In genomic region chr18:62337336-62337735, GRCh38 we compare ENCODE assay signal across 1 cellular context.
TF ChIP-seq lines count a peak whose summit lies in the region.

No MANE protein-coding gene starts in this region.

TF ChIP-seq in H1, 55 proteins besides CTCF, POLR2A, EP300 and RAD21 (continued from another document):
- TF ChIP-seq SIN3A (conservative IDR thresholded peaks at IDR 0.05 in 1 of 2, IDR thresholded peaks at IDR 0.05 in 1 of 2; ENCODE audit: low read depth in 1 of 2, low read length in 2 of 2): no peak
- TF ChIP-seq RXRA (IDR thresholded peaks at IDR 0.05; ENCODE audit: insufficient read depth, low read depth, low read length): no peak
- no peak for TF ChIP-seq EGR1 (IDR thresholded peaks at IDR 0.05; ENCODE audit: borderline replicate concordance, low read depth, low read length)
- TF ChIP-seq CHD1 (IDR thresholded peaks at IDR 0.05; ENCODE audit: low read depth, low read length): no peak
- TF ChIP-seq, protein P1, sequence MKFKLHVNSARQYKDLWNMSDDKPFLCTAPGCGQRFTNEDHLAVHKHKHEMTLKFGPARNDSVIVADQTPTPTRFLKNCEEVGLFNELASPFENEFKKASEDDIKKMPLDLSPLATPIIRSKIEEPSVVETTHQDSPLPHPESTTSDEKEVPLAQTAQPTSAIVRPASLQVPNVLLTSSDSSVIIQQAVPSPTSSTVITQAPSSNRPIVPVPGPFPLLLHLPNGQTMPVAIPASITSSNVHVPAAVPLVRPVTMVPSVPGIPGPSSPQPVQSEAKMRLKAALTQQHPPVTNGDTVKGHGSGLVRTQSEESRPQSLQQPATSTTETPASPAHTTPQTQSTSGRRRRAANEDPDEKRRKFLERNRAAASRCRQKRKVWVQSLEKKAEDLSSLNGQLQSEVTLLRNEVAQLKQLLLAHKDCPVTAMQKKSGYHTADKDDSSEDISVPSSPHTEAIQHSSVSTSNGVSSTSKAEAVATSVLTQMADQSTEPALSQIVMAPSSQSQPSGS (IDR thresholded peaks at IDR 0.05; ENCODE audit: low read length): no peak
- no peak for TF ChIP-seq CBX8 (IDR thresholded peaks at IDR 0.05; ENCODE audit: borderline replicate concordance, low read depth, low read length)
